In genomic region chr2:111702119-111702808, GRCh38 we compare ENCODE assay signal across 1 cellular context.
TF ChIP-seq lines count a peak whose summit lies in the region.

No MANE protein-coding gene starts in this region.

TF ChIP-seq in GM23338, 12 proteins besides CTCF, POLR2A, EP300 and RAD21 (continued from another document):
- TF ChIP-seq, protein P1, sequence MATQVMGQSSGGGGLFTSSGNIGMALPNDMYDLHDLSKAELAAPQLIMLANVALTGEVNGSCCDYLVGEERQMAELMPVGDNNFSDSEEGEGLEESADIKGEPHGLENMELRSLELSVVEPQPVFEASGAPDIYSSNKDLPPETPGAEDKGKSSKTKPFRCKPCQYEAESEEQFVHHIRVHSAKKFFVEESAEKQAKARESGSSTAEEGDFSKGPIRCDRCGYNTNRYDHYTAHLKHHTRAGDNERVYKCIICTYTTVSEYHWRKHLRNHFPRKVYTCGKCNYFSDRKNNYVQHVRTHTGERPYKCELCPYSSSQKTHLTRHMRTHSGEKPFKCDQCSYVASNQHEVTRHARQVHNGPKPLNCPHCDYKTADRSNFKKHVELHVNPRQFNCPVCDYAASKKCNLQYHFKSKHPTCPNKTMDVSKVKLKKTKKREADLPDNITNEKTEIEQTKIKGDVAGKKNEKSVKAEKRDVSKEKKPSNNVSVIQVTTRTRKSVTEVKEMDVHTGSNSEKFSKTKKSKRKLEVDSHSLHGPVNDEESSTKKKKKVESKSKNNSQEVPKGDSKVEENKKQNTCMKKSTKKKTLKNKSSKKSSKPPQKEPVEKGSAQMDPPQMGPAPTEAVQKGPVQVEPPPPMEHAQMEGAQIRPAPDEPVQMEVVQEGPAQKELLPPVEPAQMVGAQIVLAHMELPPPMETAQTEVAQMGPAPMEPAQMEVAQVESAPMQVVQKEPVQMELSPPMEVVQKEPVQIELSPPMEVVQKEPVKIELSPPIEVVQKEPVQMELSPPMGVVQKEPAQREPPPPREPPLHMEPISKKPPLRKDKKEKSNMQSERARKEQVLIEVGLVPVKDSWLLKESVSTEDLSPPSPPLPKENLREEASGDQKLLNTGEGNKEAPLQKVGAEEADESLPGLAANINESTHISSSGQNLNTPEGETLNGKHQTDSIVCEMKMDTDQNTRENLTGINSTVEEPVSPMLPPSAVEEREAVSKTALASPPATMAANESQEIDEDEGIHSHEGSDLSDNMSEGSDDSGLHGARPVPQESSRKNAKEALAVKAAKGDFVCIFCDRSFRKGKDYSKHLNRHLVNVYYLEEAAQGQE (IDR thresholded peaks at IDR 0.05; ENCODE audit: unreplicated experiment): no peak
- no peak for TF ChIP-seq EZH2 (IDR thresholded peaks at IDR 0.05; ENCODE audit: low read depth, unreplicated experiment)
- no peak for TF ChIP-seq JUNB (IDR thresholded peaks at IDR 0.05; ENCODE audit: unreplicated experiment)
